10 cellular contexts compared by ENCODE assay signal in the genomic region with DNA sequence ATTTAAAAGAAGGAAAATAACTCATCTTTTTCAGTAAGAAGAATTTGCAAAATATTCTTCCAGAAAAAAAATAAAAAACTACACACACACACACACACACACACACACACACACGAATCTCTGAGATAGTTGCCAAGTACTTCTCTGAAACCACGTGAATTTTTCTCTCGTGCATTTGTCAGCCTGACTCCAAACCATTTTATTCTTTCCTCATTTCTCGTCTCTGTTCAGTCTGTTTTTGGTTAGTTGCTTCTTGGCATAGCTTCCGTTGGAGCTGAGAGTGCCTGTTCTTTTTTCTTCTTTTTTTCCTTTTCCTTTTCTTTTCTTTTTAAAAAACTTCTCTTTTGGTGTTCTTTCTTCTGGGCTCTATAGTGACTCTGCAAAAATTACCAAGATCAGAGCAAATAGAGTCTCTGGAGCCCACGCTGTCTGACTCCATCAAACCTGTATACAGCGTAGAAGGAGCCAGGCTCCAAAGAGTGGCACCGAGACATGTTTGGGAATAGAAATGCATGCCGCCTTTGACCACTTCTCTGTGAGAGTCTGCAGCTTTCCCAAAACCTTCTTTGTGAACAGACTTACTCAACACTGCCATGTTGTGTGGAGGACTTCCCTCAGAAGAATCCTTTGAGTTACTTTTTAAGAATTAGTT. TPM values are rescaled to one million over a fixed set of nuclear protein-coding genes. Genes with fewer than 3 reads are reported as not detected.
DNase-seq lines count a peak whose midpoint lies in the region; ATAC-seq and TF ChIP-seq lines count a peak whose summit lies in the region.
"Had no signal": no experiment of that assay in that cellular context is flagged by ENCODE, and none has a peak within 500 bp of the region (broad histone marks: within the 10 kb centered on the region; RNA-seq: fewer than 3 reads in every experiment).

No MANE protein-coding gene starts in this region.

- TF ChIP-seq CTCF in neural progenitor cell (IDR thresholded peaks at IDR 0.05) = no peak

- H2AFZ ChIP-seq in ACC112 (ENCODE audit: low read length, unreplicated experiment) (peak overlapping the region; percentile 80), neural progenitor cell (replicated peaks) (no peak overlapping the region)

- H3K4me3 ChIP-seq in ACC112 (ENCODE audit: low read depth, low read length) = peak overlapping the region; percentile 76
- H3K4me3 ChIP-seq in SK-N-MC = peak overlapping the region; percentile 9; the same call in 1 of the 2 replicates
- H3K4me3 ChIP-seq in neural progenitor cell = peak overlapping the region; percentile 23

- peaks cover 18% of the 10 kb centered on the region for H3F3A ChIP-seq in neural progenitor cell (ENCODE audit: low read depth)

- no peaks in the 10 kb centered on the region for H4K20me1 ChIP-seq in neural progenitor cell (ENCODE audit: low read depth)

- H3K27ac ChIP-seq in ACC112 (ENCODE audit: low read depth, low read length) = peak overlapping the region; percentile 56
- peak overlapping the region; percentile 83 for H3K27ac ChIP-seq in SK-N-MC
- H3K27ac ChIP-seq in neural progenitor cell = no peak overlapping the region

- H3K27ac Mint-ChIP-seq in neural progenitor cell = peak overlapping the region; percentile 94

- H3K79me2 ChIP-seq in ACC112 (ENCODE audit: control insufficient read depth, insufficient read depth, low read length, unreplicated experiment) = no peaks in the 10 kb centered on the region
- H3K79me2 ChIP-seq in neural progenitor cell (ENCODE audit: low read depth) = no peaks in the 10 kb centered on the region

- H3K36me3 ChIP-seq in ACC112 (ENCODE audit: insufficient read depth, low read length) (no peaks in the 10 kb centered on the region), SK-N-MC (ENCODE audit: insufficient read depth, low read length) (no peaks in the 10 kb centered on the region), neural progenitor cell (no peaks in the 10 kb centered on the region)

- no peaks in the 10 kb centered on the region for H3K9me3 ChIP-seq in SK-N-MC (ENCODE audit: low read depth, low read length)
- no peaks in the 10 kb centered on the region for H3K9me3 ChIP-seq in neural progenitor cell (ENCODE audit: low read depth)

- no peaks in the 10 kb centered on the region for H3K27me3 Mint-ChIP-seq in neural progenitor cell (ENCODE audit: insufficient read depth, low read depth)

- H3K9ac ChIP-seq in SK-N-MC (ENCODE audit: insufficient read length) (peak overlapping the region; percentile 24), neural progenitor cell (no peak overlapping the region)

- in situ Hi-C loops in KBM-7 (cut with MboI; ENCODE audit: low pct_unique_long_range_greater_than_20kb, low sequenced_read_pairs) = no loop called here

- peak overlapping the region; percentile 38 for H3K4me3 Mint-ChIP-seq in neural progenitor cell

- H3K4me2 ChIP-seq in neural progenitor cell = peak overlapping the region; percentile 71

- ATAC-seq in HG02763 (IDR thresholded peaks at IDR 0.05; ENCODE audit: unreplicated experiment) = no peak

- H3K27me3 ChIP-seq in ACC112 (ENCODE audit: insufficient read depth, low read length) = no peaks in the 10 kb centered on the region
- peaks cover 76% of the 10 kb centered on the region for H3K27me3 ChIP-seq in neural progenitor cell

- H3K4me1 Mint-ChIP-seq in neural progenitor cell = peaks cover 27% of the 10 kb centered on the region

- no peak for DNase-seq in SK-N-MC (ENCODE audit: low read depth, low spot score)
- DNase-seq in fibroblast of peridontal ligament (ENCODE audit: extremely low read depth) = peak; percentile 99
- no peak for DNase-seq in neural progenitor cell (ENCODE audit: low spot score)
- no peak for DNase-seq in amniotic stem cell (lab: John Stamatoyannopoulos, UW)
- no peak for DNase-seq in NCI-H510A (lab: John Stamatoyannopoulos, UW)
- DNase-seq in KBM-7 = no peak
- DNase-seq: activated effector memory CD4-positive, alpha-beta T cell treated with anti-CD3 and anti-CD28 coated beads, Interleukin-2, amount 50 U/mL, for 16 hours; KG1 had no signal

- no peaks in the 10 kb centered on the region for H3K9me3 Mint-ChIP-seq in neural progenitor cell

- no peaks in the 10 kb centered on the region for H3K36me3 Mint-ChIP-seq in neural progenitor cell

- H3K4me1 ChIP-seq in ACC112 (ENCODE audit: control insufficient read depth, insufficient read depth, low read length, unreplicated experiment) = peaks cover 39% of the 10 kb centered on the region
- peaks cover 20% of the 10 kb centered on the region for H3K4me1 ChIP-seq in neural progenitor cell

RNA-seq across cellular contexts. Expression of gene GORAB, which starts 55.1 kb away (rescaled TPM):
- total RNA-seq in neural progenitor cell (ENCODE audit: low replicate concordance) = 20.6 and 23.8 TPM in 2 replicates

Comparison
In these comparisons a context has a peak if more than half of its experiments do, and no peak if none do; other contexts are left out.
1. H3K4me3 ChIP-seq: peak in every context shown above with its lines; median percentile 76 in ACC112; 23 in neural progenitor cell; 9 in SK-N-MC.